ENCODE assay signal across 12 cellular contexts in the genomic region with DNA sequence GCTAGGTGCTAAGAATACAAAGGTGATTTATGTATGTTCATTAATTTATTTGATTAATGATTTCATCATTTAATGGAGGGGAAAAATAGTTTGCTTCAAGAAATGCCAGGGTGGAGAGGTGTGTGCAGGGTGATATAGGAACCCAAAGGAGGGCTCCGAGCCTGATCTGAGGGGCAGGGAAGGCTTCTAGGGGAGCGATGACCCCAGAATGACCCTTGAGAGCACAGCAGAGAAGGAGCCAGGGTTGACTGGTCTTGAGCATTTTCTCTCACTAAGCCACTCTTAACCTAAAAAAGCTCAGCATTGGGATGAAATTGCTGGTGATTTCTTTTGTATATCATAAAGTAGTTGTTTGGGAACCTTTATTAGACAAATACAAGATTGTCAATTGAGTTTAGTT.
"Had no signal": no experiment of that assay in that cellular context is flagged by ENCODE, and none has a peak within 500 bp of the region (broad histone marks: within the 10 kb centered on the region; RNA-seq: fewer than 3 reads in every experiment).

No MANE protein-coding gene starts in this region.

- H3K9ac ChIP-seq: parathyroid adenoma had no signal

- H3K4me3 Mint-ChIP-seq: stimulated activated naive B cell treated with anti-CD40 and anti-IgM and Interleukin-4, amounts not matched to agents 10 μg/mL and 1 μg/mL and 100 μg/mL, for 72 hours had no signal

- DNase-seq: activated CD4-positive, alpha-beta T cell treated with anti-CD3 and anti-CD28 coated beads, Interleukin-2, amount 50 U/mL, for 4 hours; activated CD4-positive, CD25-positive, alpha-beta regulatory T cell treated with anti-CD3 and anti-CD28 coated beads, Interleukin-2, amount 50 U/mL, for 72 hours; activated effector memory CD4-positive, alpha-beta T cell treated with anti-CD3 and anti-CD28 coated beads, Interleukin-2, amount 50 U/mL, for 16 hours; activated T-cell treated with anti-CD3 and anti-CD28 coated beads, Interleukin-2, amount 50 U/mL, for 1 hour; amniotic stem cell; brain microvascular endothelial cell; dorsolateral prefrontal cortex; mesendoderm; stimulated activated naive B cell treated with anti-CD40 and anti-IgM and Interleukin-4, amounts not matched to agents 10 μg/mL and 1 μg/mL and 100 μg/mL, for 72 hours had no signal

- H2AFZ ChIP-seq: parathyroid adenoma had no signal

- H3K27me3 Mint-ChIP-seq: stimulated activated naive B cell treated with anti-CD40 and anti-IgM and Interleukin-4, amounts not matched to agents 10 μg/mL and 1 μg/mL and 100 μg/mL, for 72 hours had no signal

- H3K27ac Mint-ChIP-seq: activated naive CD4-positive, alpha-beta T cell treated with anti-CD3 and anti-CD28 coated beads, Interleukin-2, amount 50 U/mL, for 72 hours; stimulated activated naive B cell treated with anti-CD40 and anti-IgM and Interleukin-4, amounts not matched to agents 10 μg/mL and 1 μg/mL and 100 μg/mL, for 72 hours had no signal

- ATAC-seq: activated naive CD4-positive, alpha-beta T cell treated with anti-CD3 and anti-CD28 coated beads, Interleukin-2, amount 50 U/mL, for 72 hours; esophagus mucosa; stimulated activated naive B cell treated with anti-CD40 and anti-IgM and Interleukin-4, amounts not matched to agents 10 μg/mL and 1 μg/mL and 100 μg/mL, for 72 hours had no signal

- H3K9me3 Mint-ChIP-seq: stimulated activated naive B cell treated with anti-CD40 and anti-IgM and Interleukin-4, amounts not matched to agents 10 μg/mL and 1 μg/mL and 100 μg/mL, for 72 hours had no signal

- H3K27ac ChIP-seq: brain microvascular endothelial cell had no signal

- H3K27me3 ChIP-seq: brain microvascular endothelial cell, dorsolateral prefrontal cortex had no signal
